In the genomic region with DNA sequence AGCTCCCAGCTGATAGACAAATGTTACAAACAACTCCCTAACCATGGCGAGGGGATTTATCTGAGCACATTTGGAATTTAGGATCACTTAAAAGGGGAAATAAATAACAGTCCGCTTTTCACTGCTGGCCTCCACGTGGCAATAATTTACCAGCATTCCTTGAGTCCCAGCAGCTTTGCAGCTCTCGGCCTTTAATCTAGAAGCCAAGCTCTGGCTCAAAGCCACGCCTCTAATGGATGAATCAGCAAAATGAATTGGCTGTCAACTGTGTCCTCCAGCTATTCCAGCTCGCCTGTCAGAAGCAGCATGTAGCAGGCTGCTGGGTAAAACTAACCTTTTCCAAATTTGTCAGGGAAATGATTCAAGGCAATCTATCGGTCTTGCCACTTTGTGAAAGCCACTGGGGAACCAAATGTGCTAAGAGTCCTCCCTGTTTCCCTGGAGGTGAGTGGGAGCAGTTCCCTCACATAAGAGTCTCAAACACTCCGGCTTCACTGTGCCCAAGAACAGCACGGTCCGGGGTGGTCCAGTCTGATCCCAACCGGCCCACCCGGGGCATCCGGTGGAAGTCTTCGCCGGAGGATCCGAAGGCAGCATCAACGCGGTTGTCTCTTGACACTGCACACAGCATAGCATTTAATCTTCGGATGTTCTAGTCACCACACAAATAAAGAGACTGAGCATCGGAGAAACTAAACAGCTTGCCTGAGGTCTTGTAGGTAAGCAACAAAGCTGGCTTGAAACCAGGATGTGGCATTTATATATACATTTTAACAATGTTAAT, we compare ENCODE assay signal across 9 cellular contexts.
A peak's percentile ranks its signal among the peaks of the same experiment; 100 is the strongest.
DNase-seq lines count a peak whose midpoint lies in the region; ATAC-seq and TF ChIP-seq lines count a peak whose summit lies in the region.
"Had no signal": no experiment of that assay in that cellular context is flagged by ENCODE, and none has a peak within 500 bp of the region (broad histone marks: within the 10 kb centered on the region; RNA-seq: fewer than 3 reads in every experiment).

No MANE protein-coding gene starts in this region.

- H3K27me3 Mint-ChIP-seq in glutamatergic neuron (ENCODE audit: unreplicated experiment): peaks cover 2% of the 10 kb centered on the region
- H3K27me3 Mint-ChIP-seq: activated naive CD8-positive, alpha-beta T cell had no signal

- peak overlapping the region; percentile 44 for H3K18ac ChIP-seq in trophoblast cell (ENCODE audit: low read length)

- H3K9me3 ChIP-seq in adipocyte (ENCODE audit: control insufficient read depth, low read length) (no peaks in the 10 kb centered on the region), trophoblast cell (ENCODE audit: insufficient read depth, low read depth, low read length) (no peaks in the 10 kb centered on the region)

- no peak overlapping the region for H4K12ac ChIP-seq in trophoblast cell (ENCODE audit: low read depth, low read length)

- peak overlapping the region; percentile 30 for H2BK5ac ChIP-seq in trophoblast cell (ENCODE audit: low read depth, low read length, poor library complexity)

- H3K4me2 ChIP-seq in trophoblast cell (ENCODE audit: low read length): peak overlapping the region; percentile 31

- H2BK120ac ChIP-seq in trophoblast cell (ENCODE audit: insufficient read depth, low read length, poor library complexity): no peak overlapping the region

- H3K14ac ChIP-seq in trophoblast cell (ENCODE audit: low read length): peak overlapping the region; percentile 26

- no peak overlapping the region for H2AFZ ChIP-seq in trophoblast cell (ENCODE audit: insufficient read depth, low read length, poor library complexity)

- H3K9me3 Mint-ChIP-seq in glutamatergic neuron (ENCODE audit: unreplicated experiment): no peaks in the 10 kb centered on the region

- H3K36me3 ChIP-seq in adipocyte (ENCODE audit: control insufficient read depth, insufficient read depth, low read length, severe bottlenecking) (peaks cover 6% of the 10 kb centered on the region), trophoblast cell (ENCODE audit: control insufficient read depth in 1 of 2, insufficient read depth in 2 of 2, low read length in 2 of 2) (peaks cover 3 to 5% of the 10 kb centered on the region in 2 experiments)

- peaks cover 14% of the 10 kb centered on the region for H3K4me1 Mint-ChIP-seq in glutamatergic neuron (ENCODE audit: low read depth, unreplicated experiment)

- peak overlapping the region; percentile 27 for H4K91ac ChIP-seq in trophoblast cell (ENCODE audit: low read depth, low read length)

- H3K27ac ChIP-seq in trophoblast cell (ENCODE audit: low read depth, low read length): no peak overlapping the region

- no peak overlapping the region for H3K4me3 Mint-ChIP-seq in glutamatergic neuron (ENCODE audit: unreplicated experiment)

- no peaks in the 10 kb centered on the region for H3K79me2 ChIP-seq in trophoblast cell (ENCODE audit: control insufficient read depth, insufficient read depth, low read length, poor library complexity)

- peak overlapping the region; percentile 83 for H3K9ac ChIP-seq in adipocyte (ENCODE audit: low read length)
- no peak overlapping the region for H3K9ac ChIP-seq in trophoblast cell (ENCODE audit: low read length)

- WGBS in trophoblast cell (ENCODE audit: extremely low coverage, insufficient coverage, insufficient read length): no CpG with 5 or more reads among the region's 20 CpGs

- H3K4me3 ChIP-seq in adipocyte (ENCODE audit: low read length): peak overlapping the region; percentile 83
- no peak overlapping the region for H3K4me3 ChIP-seq in trophoblast cell (ENCODE audit: low read depth, low read length)

- peak overlapping the region; percentile 75 for H2BK12ac ChIP-seq in trophoblast cell (ENCODE audit: low read length)

- no peak overlapping the region for H2AK5ac ChIP-seq in trophoblast cell (ENCODE audit: low read length)

- H3K27me3 ChIP-seq in adipocyte (replicated peaks; ENCODE audit: control insufficient read depth, insufficient read depth, low read length) (no peaks in the 10 kb centered on the region), trophoblast cell (ENCODE audit: insufficient read depth, low read length) (no peaks in the 10 kb centered on the region)

- H4K8ac ChIP-seq in trophoblast cell (ENCODE audit: low read depth, low read length): no peak overlapping the region

- peak overlapping the region; percentile 48 for H3K27ac Mint-ChIP-seq in glutamatergic neuron (ENCODE audit: unreplicated experiment)
- H3K27ac Mint-ChIP-seq: activated naive CD8-positive, alpha-beta T cell had no signal

- H3K23ac ChIP-seq in trophoblast cell (ENCODE audit: low read length): no peak overlapping the region

- H3K4me1 ChIP-seq in adipocyte (ENCODE audit: control insufficient read depth, insufficient read depth, low read length) (peaks cover 44% of the 10 kb centered on the region), trophoblast cell (ENCODE audit: control insufficient read depth in 1 of 2, insufficient read depth in 2 of 2, low read length in 2 of 2) (peaks cover 7 to 10% of the 10 kb centered on the region in 2 experiments)

- DNase-seq in AG08396 (ENCODE audit: low spot score) (peak; percentile 86), LHCN-M2 (ENCODE audit: low read depth) (peak; percentile 91), adipocyte (ENCODE audit: low read depth) (peak; percentile 95), glutamatergic neuron (no peak), trophoblast cell (peak; percentile 83 to 87), KG1 (lab: John Stamatoyannopoulos, UW) (no peak)

- TF ChIP-seq CTCF in glutamatergic neuron (IDR thresholded peaks at IDR 0.05; ENCODE audit: partially characterized antibody, unreplicated experiment): no peak

- H3K4ac ChIP-seq in trophoblast cell (ENCODE audit: low read depth, low read length): no peak overlapping the region

- H3K36me3 Mint-ChIP-seq in glutamatergic neuron (ENCODE audit: unreplicated experiment): no peaks in the 10 kb centered on the region

- peaks cover 4% of the 10 kb centered on the region for H3K79me1 ChIP-seq in trophoblast cell (ENCODE audit: low read length)

- ATAC-seq in HG03175 (IDR thresholded peaks at IDR 0.05; ENCODE audit: unreplicated experiment) (no peak), GM18520 (IDR thresholded peaks at IDR 0.05; ENCODE audit: unreplicated experiment) (no peak)

Comparison
In these comparisons a context has a peak if more than half of its experiments do, and no peak if none do; other contexts are left out.
1. DNase-seq: peak in AG08396 (single experiment), LHCN-M2 (single experiment), adipocyte (single experiment) and trophoblast cell (2 of 2); none in glutamatergic neuron (single experiment) and KG1 (single experiment).